In genomic region chr9:99832558-99832864, GRCh38 we compare ENCODE assay signal across 16 cellular contexts. TPM values are rescaled to one million over a fixed set of nuclear protein-coding genes. Genes with fewer than 3 reads are reported as not detected.
A peak's percentile ranks its signal among the peaks of the same experiment; 100 is the strongest.
DNase-seq lines count a peak whose midpoint lies in the region; ATAC-seq and TF ChIP-seq lines count a peak whose summit lies in the region.
"Had no signal": no experiment of that assay in that cellular context is flagged by ENCODE, and none has a peak within 500 bp of the region (broad histone marks: within the 10 kb centered on the region; RNA-seq: fewer than 3 reads in every experiment).

No MANE protein-coding gene starts in this region.

- H4K5ac ChIP-seq in IMR-90 (ENCODE audit: low read depth, low read length) = no peak overlapping the region

- CTCF ChIA-PET in IMR-90 (lab: Yijun Ruan, JAX) = interaction anchor here (1.0 kb wide), 1 partner anchor 68 kb away, joined by 3 read pairs; no protein-coding TSS in a partner anchor

- H3K9ac ChIP-seq in IMR-90 (ENCODE audit: low read depth, low read length) (no peak overlapping the region), mesenchymal stem cell (ENCODE audit: low read length) (no peak overlapping the region)
- H3K9ac ChIP-seq: BLaER1 treated with 17β-estradiol and CSF1 and Interleukin-3, amounts not matched to agents 10 nM and 100 nM had no signal

- H3K18ac ChIP-seq in IMR-90 (ENCODE audit: low read depth, low read length) (no peak overlapping the region), mesenchymal stem cell (ENCODE audit: low read depth in 1 of 2, low read length in 2 of 2) (no peak overlapping the region)

- ATAC-seq in IMR-90 (ENCODE audit: low read depth) (no peak), esophagus mucosa (no peak)
- ATAC-seq: A549; CD8-positive, alpha-beta T cell had no signal

- H2BK120ac ChIP-seq in IMR-90 (ENCODE audit: low read depth, low read length) = no peak overlapping the region
- H2BK120ac ChIP-seq in mesenchymal stem cell (ENCODE audit: low read depth, low read length) = no peak overlapping the region

- H2AK5ac ChIP-seq in IMR-90 (ENCODE audit: low read depth, low read length) (no peak overlapping the region), mesenchymal stem cell (ENCODE audit: low read length, severe bottlenecking) (no peak overlapping the region)

- H2BK15ac ChIP-seq in IMR-90 (ENCODE audit: low read depth, low read length) = no peak overlapping the region
- H2BK15ac ChIP-seq in mesenchymal stem cell (ENCODE audit: low read depth, poor library complexity, severe bottlenecking) = no peak overlapping the region

- H3K9me3 ChIP-seq in IMR-90 (ENCODE audit: control insufficient read depth, insufficient read depth, low read length) = no peaks in the 10 kb centered on the region
- no peaks in the 10 kb centered on the region for H3K9me3 ChIP-seq in mesenchymal stem cell (ENCODE audit: control insufficient read depth, low read length)
- H3K9me3 ChIP-seq: A549; BLaER1 treated with 17β-estradiol and CSF1 and Interleukin-3, amounts not matched to agents 10 nM and 100 nM; Caco-2 had no signal

- in situ Hi-C loops in IMR-90 (cut with MboI; ENCODE audit: low sequenced_read_pairs) = loop anchor here (25.0 kb wide), 1 partner anchor 970 kb away; no protein-coding TSS in a partner anchor

- no peaks in the 10 kb centered on the region for H3K4me1 ChIP-seq in IMR-90 (ENCODE audit: control insufficient read depth, insufficient read depth, low read length)
- peaks cover 10% of the 10 kb centered on the region for H3K4me1 ChIP-seq in mesenchymal stem cell (ENCODE audit: control insufficient read depth, insufficient read depth, low read depth, low read length)
- H3K4me1 ChIP-seq: A549; BLaER1 treated with 17β-estradiol and CSF1 and Interleukin-3, amounts not matched to agents 10 nM and 100 nM; Caco-2 had no signal

- H3K36me3 ChIP-seq in IMR-90 (ENCODE audit: control insufficient read depth, insufficient read depth, low read length) (peaks cover 10% of the 10 kb centered on the region), mesenchymal stem cell (ENCODE audit: control insufficient read depth in 1 of 2, insufficient read depth in 2 of 2, low read depth in 1 of 2, low read length in 2 of 2) (peaks cover 0 to 36% of the 10 kb centered on the region in 2 experiments)
- H3K36me3 ChIP-seq: BLaER1 treated with 17β-estradiol and CSF1 and Interleukin-3, amounts not matched to agents 10 nM and 100 nM had no signal

- H3K9me1 ChIP-seq in IMR-90 (ENCODE audit: insufficient read depth, low read length) = no peaks in the 10 kb centered on the region; the same call in 1 of the 2 replicates

- TF ChIP-seq RAD21 in IMR-90 (IDR thresholded peaks at IDR 0.05; ENCODE audit: low read length) = no peak

- dilution Hi-C loops in IMR-90 (cut with HindIII; ENCODE audit: low sequenced_read_pairs, unreplicated experiment) = no loop called here

- no peak for TF ChIP-seq CTCF in IMR-90 (conservative IDR thresholded peaks at IDR 0.05; ENCODE audit: low read depth, low read length)

- H3K4me3 ChIP-seq in IMR-90 (ENCODE audit: insufficient read depth, low read depth, low read length) (no peak overlapping the region), mesenchymal stem cell (ENCODE audit: insufficient read depth in 1 of 2, low read depth in 1 of 2, low read length in 2 of 2) (no peak overlapping the region)
- H3K4me3 ChIP-seq: A549; BLaER1 treated with 17β-estradiol and CSF1 and Interleukin-3, amounts not matched to agents 10 nM and 100 nM had no signal

- H2AFZ ChIP-seq in IMR-90 (replicated peaks; ENCODE audit: low read length, poor library complexity) (no peak overlapping the region), mesenchymal stem cell (ENCODE audit: low read depth, low read length) (no peak overlapping the region)

- no peak overlapping the region for H2AK9ac ChIP-seq in IMR-90 (replicated peaks; ENCODE audit: low read depth, low read length, poor library complexity)

- H3K23ac ChIP-seq in IMR-90 (ENCODE audit: low read depth, low read length) = no peak overlapping the region
- no peak overlapping the region for H3K23ac ChIP-seq in mesenchymal stem cell (ENCODE audit: low read length in 2 of 2)

- TF ChIP-seq POLR2A in IMR-90 (IDR thresholded peaks at IDR 0.05; ENCODE audit: low read depth, low read length) = 0 out of 2 replicates have a peak, but pooled peaks have one; percentile 2

- no CpG with 5 or more reads among the region's 7 CpGs for WGBS in IMR-90 (ENCODE audit: extremely low coverage in 2 of 2, insufficient read length in 1 of 2), 2 experiments
- 92% methylated on average over 3 of the region's 7 CpGs for WGBS in mesenchymal stem cell

- H4K8ac ChIP-seq in IMR-90 (ENCODE audit: low read depth in 2 of 2, low read length in 2 of 2) (no peak overlapping the region), mesenchymal stem cell (ENCODE audit: low read length) (no peak overlapping the region)

- H3K14ac ChIP-seq in IMR-90 (replicated peaks; ENCODE audit: low read depth, low read length) = no peak overlapping the region
- no peak overlapping the region for H3K14ac ChIP-seq in mesenchymal stem cell (ENCODE audit: low read length in 2 of 2)

- H3K79me1 ChIP-seq in IMR-90 (ENCODE audit: low read depth in 1 of 2, low read length in 2 of 2) (no peaks in the 10 kb centered on the region), mesenchymal stem cell (replicated peaks; ENCODE audit: low read length, poor library complexity, severe bottlenecking) (no peaks in the 10 kb centered on the region)

- H3K4ac ChIP-seq in IMR-90 (ENCODE audit: low read depth, low read length) (no peak overlapping the region), mesenchymal stem cell (ENCODE audit: low read depth in 1 of 2, low read length in 2 of 2) (no peak overlapping the region)

- no peak overlapping the region for H4K91ac ChIP-seq in IMR-90 (ENCODE audit: insufficient read depth, low read depth, low read length)
- H4K91ac ChIP-seq in mesenchymal stem cell (ENCODE audit: low read length) = no peak overlapping the region

- H3K27me3 ChIP-seq in IMR-90 (ENCODE audit: control insufficient read depth, insufficient read depth, low read length) (no peaks in the 10 kb centered on the region), mesenchymal stem cell (ENCODE audit: control insufficient read depth in 1 of 2, insufficient read depth in 1 of 2, low read length in 2 of 2) (peaks cover 15 to 28% of the 10 kb centered on the region in 2 experiments)

- DNase-seq in IMR-90 (no peak), NCI-H526 treated with DMSO at 0.1 percent for 48 hours (lab: John Stamatoyannopoulos, UW) (peak; percentile 68), mesenchymal stem cell (peak; percentile 0), HuH-7.5 (ENCODE audit: low spot score) (no peak)
- DNase-seq: AML-193; Caco-2; Calu3; CD4-positive, alpha-beta T cell; CD8-positive, alpha-beta T cell; DMS79 treated with DMSO at 0.1 percent for 48 hours; GF-D8 had no signal

- H2BK12ac ChIP-seq in mesenchymal stem cell (ENCODE audit: low read length in 2 of 2) = no peak overlapping the region

- H3K4me2 ChIP-seq in IMR-90 (ENCODE audit: low read depth, low read length) (no peak overlapping the region), mesenchymal stem cell (ENCODE audit: low read length, poor library complexity, severe bottlenecking) (no peak overlapping the region)
- H3K4me2 ChIP-seq: A549; BLaER1 treated with 17β-estradiol and CSF1 and Interleukin-3, amounts not matched to agents 10 nM and 100 nM had no signal

- POLR2A ChIA-PET in IMR-90 (lab: Charles Lee; ENCODE audit: unreplicated experiment) = no interaction called here

- BruUV-seq in IMR-90 (replicated peaks; lab: Mats Ljungman, UMichigan) = no TSS peak

- H3K27ac ChIP-seq in IMR-90 (ENCODE audit: insufficient read depth, low read length) (no peak overlapping the region), mesenchymal stem cell (ENCODE audit: low read length, poor library complexity, severe bottlenecking) (no peak overlapping the region)
- H3K27ac ChIP-seq: 22Rv1; A549; BLaER1 treated with 17β-estradiol and CSF1 and Interleukin-3, amounts not matched to agents 10 nM and 100 nM; C4-2B had no signal

- no peaks in the 10 kb centered on the region for H4K20me1 ChIP-seq in IMR-90 (ENCODE audit: insufficient read depth, low read length)

- H2BK5ac ChIP-seq in IMR-90 (ENCODE audit: low read depth, low read length, poor library complexity, severe bottlenecking) = no peak overlapping the region
- no peak overlapping the region for H2BK5ac ChIP-seq in mesenchymal stem cell (ENCODE audit: low read depth, low read length, poor library complexity, severe bottlenecking)

- H3K56ac ChIP-seq in IMR-90 (ENCODE audit: extremely low read depth, insufficient read depth, low read length) = no peak overlapping the region

- no peak overlapping the region for H2BK20ac ChIP-seq in IMR-90 (ENCODE audit: low read depth, low read length)

- intact Hi-C loops in IMR-90 (cut with micrococcal nuclease) = no loop called here

TF ChIP-seq in IMR-90, 13 proteins besides CTCF, POLR2A, EP300 and RAD21:
- no peak for TF ChIP-seq CEBPB (IDR thresholded peaks at IDR 0.05; ENCODE audit: low read depth, low read length)
- no peak for TF ChIP-seq MAFK (IDR thresholded peaks at IDR 0.05; ENCODE audit: low read depth, low read length)
- TF ChIP-seq RCOR1 (IDR thresholded peaks at IDR 0.05; ENCODE audit: insufficient replicate concordance, low read length) = no peak
- no peak for TF ChIP-seq SMC3 (IDR thresholded peaks at IDR 0.05; ENCODE audit: low read depth, low read length)
- TF ChIP-seq USF2 (IDR thresholded peaks at IDR 0.05; ENCODE audit: low read depth, low read length) = no peak
- no peak for TF ChIP-seq MAZ (IDR thresholded peaks at IDR 0.05; ENCODE audit: borderline replicate concordance, low read depth, low read length)
- no peak for TF ChIP-seq MXI1 (IDR thresholded peaks at IDR 0.05; ENCODE audit: borderline replicate concordance, low read depth, low read length)
- no peak for TF ChIP-seq NFE2L2 (IDR thresholded peaks at IDR 0.05; ENCODE audit: low read depth, low read length)
- TF ChIP-seq CHD1 (IDR thresholded peaks at IDR 0.05; ENCODE audit: low read depth, low read length) = no peak

RNA-seq across cellular contexts. Expression of gene NR4A3, which starts 10.8 kb away (rescaled TPM):
- 0.54 and 1.9 TPM in 2 replicates for total RNA-seq in IMR-90 (2012; rRNA removed)
- polyA plus RNA-seq in IMR-90 (2012; rRNA removed) = 0.27 and 0.37 TPM in 2 replicates
- 0.48 and 2.2 TPM in 2 replicates for polyA plus RNA-seq in IMR-90 (2012; cell fraction: cytosol; rRNA removed)
- polyA plus RNA-seq in IMR-90 (2012; cell fraction: nucleus; rRNA removed; ENCODE audit: low replicate concordance) = 10.7 and 31.9 TPM in 2 replicates
- polyA plus RNA-seq in mesenchymal stem cell (2013, experiment 1 of 2) = 0.32 TPM
- polyA plus RNA-seq in mesenchymal stem cell (2013, experiment 2 of 2) = 0.33 TPM
- 0.24 TPM for total RNA-seq in esophagus mucosa

Comparison
In these comparisons a context has a peak if more than half of its experiments do, and no peak if none do; other contexts are left out.
1. DNase-seq: peak in NCI-H526 treated with DMSO at 0.1 percent for 48 hours (single experiment) and mesenchymal stem cell (single experiment); none in IMR-90 (single experiment) and HuH-7.5 (single experiment).